13 cellular contexts compared by ENCODE assay signal in genomic region chr18:45785015-45785597, GRCh38. TPM values are rescaled to one million over a fixed set of nuclear protein-coding genes. Genes with fewer than 3 reads are reported as not detected.
DNase-seq lines count a peak whose midpoint lies in the region; ATAC-seq and TF ChIP-seq lines count a peak whose summit lies in the region.
"Had no signal": no experiment of that assay in that cellular context is flagged by ENCODE, and none has a peak within 500 bp of the region (broad histone marks: within the 10 kb centered on the region; RNA-seq: fewer than 3 reads in every experiment).

No MANE protein-coding gene starts in this region.

- no peaks in the 10 kb centered on the region for H3K27me3 ChIP-seq in colonic mucosa
- H3K27me3 ChIP-seq in ascending aorta: no peaks in the 10 kb centered on the region

- H3K4me3 ChIP-seq in colonic mucosa: no peak overlapping the region
- H3K4me3 ChIP-seq in ascending aorta: no peak overlapping the region
- H3K4me3 ChIP-seq: thoracic aorta had no signal

- intact Hi-C loops in activated CD4-positive, alpha-beta T cell treated with anti-CD3 and anti-CD28 coated beads, Interleukin-2, amount 10 ng/mL, durations not matched to agents 24 days and 14 days (cut with micrococcal nuclease): no loop called here
- intact Hi-C loops in colonic mucosa (cut with DNase I) (no loop called here), ascending aorta (cut with DNase I) (no loop called here)

- H3K27ac Mint-ChIP-seq in activated CD4-positive, alpha-beta T cell treated with anti-CD3 and anti-CD28 coated beads, Interleukin-2, amount 10 ng/mL, durations not matched to agents 24 days and 14 days: peak overlapping the region; percentile 22
- peak overlapping the region; percentile 77 to 84 for H3K27ac Mint-ChIP-seq in natural killer cell treated with Interleukin-12 subunit alpha and Interleukin-12 subunit beta and Interleukin-15 and Interleukin-18, amount 100 ng/mL, for 72 hours
- H3K27ac Mint-ChIP-seq: activated B cell treated with CpG ODN at 0.5 μM for 24 hours had no signal

- peaks cover 5% of the 10 kb centered on the region for H3K4me1 Mint-ChIP-seq in activated CD4-positive, alpha-beta T cell treated with anti-CD3 and anti-CD28 coated beads, Interleukin-2, amount 10 ng/mL, durations not matched to agents 24 days and 14 days
- peaks cover 12 to 17% of the 10 kb centered on the region in 2 donors for H3K4me1 Mint-ChIP-seq in natural killer cell treated with Interleukin-12 subunit alpha and Interleukin-12 subunit beta and Interleukin-15 and Interleukin-18, amount 100 ng/mL, for 72 hours (ENCODE audit: low read depth in 2 of 2)
- H3K4me1 Mint-ChIP-seq: activated B cell treated with CpG ODN at 0.5 μM for 24 hours had no signal

- no peak overlapping the region for H3K9ac ChIP-seq in colonic mucosa (ENCODE audit: low read depth in 2 of 2, low read length in 2 of 2)

- peak; percentile 57 for DNase-seq in activated CD4-positive, alpha-beta T cell treated with anti-CD3 and anti-CD28 coated beads, Interleukin-2, amount 10 ng/mL, durations not matched to agents 24 days and 14 days
- DNase-seq in activated CD4-positive, alpha-beta T cell treated with anti-CD3 and anti-CD28 coated beads, Interleukin-2, amount 50 U/mL, for 48 hours: no peak
- peak; percentile 35 for DNase-seq in astrocyte of the hippocampus (ENCODE audit: low read depth, low spot score)
- peak; percentile 73 for DNase-seq in natural killer cell treated with Interleukin-12 subunit alpha and Interleukin-12 subunit beta and Interleukin-15 and Interleukin-18, amount 100 ng/mL, for 72 hours (ENCODE audit: low spot score)
- DNase-seq in colonic mucosa: no peak
- no peak for DNase-seq in ascending aorta (ENCODE audit: low spot score in 2 of 2)
- DNase-seq in NCI-H1417 treated with DMSO at 0.1 percent for 48 hours (lab: John Stamatoyannopoulos, UW): no peak
- DNase-seq: activated B cell treated with CpG ODN at 0.5 μM for 24 hours, activated gamma-delta T cell, NCI-H226, SHP77 had no signal

- H3K4me1 ChIP-seq in colonic mucosa (no peaks in the 10 kb centered on the region), ascending aorta (no peaks in the 10 kb centered on the region)

- ATAC-seq in HG02798 (IDR thresholded peaks at IDR 0.05; ENCODE audit: poor library complexity, unreplicated experiment): peak; percentile 47
- ATAC-seq in natural killer cell treated with Interleukin-12 subunit alpha and Interleukin-12 subunit beta and Interleukin-15 and Interleukin-18, amount 100 ng/mL, for 72 hours: peak; percentile 94 to 96

- peak overlapping the region; percentile 25 for H3K4me3 Mint-ChIP-seq in activated CD4-positive, alpha-beta T cell treated with anti-CD3 and anti-CD28 coated beads, Interleukin-2, amount 10 ng/mL, durations not matched to agents 24 days and 14 days
- peak overlapping the region; percentile 44 for H3K4me3 Mint-ChIP-seq in natural killer cell treated with Interleukin-12 subunit alpha and Interleukin-12 subunit beta and Interleukin-15 and Interleukin-18, amount 100 ng/mL, for 72 hours
- H3K4me3 Mint-ChIP-seq: activated B cell treated with CpG ODN at 0.5 μM for 24 hours had no signal

- H3K27ac ChIP-seq in colonic mucosa (no peak overlapping the region), ascending aorta (no peak overlapping the region)
- H3K27ac ChIP-seq: thoracic aorta had no signal

- H3K9me3 Mint-ChIP-seq in activated CD4-positive, alpha-beta T cell treated with anti-CD3 and anti-CD28 coated beads, Interleukin-2, amount 10 ng/mL, durations not matched to agents 24 days and 14 days: no peaks in the 10 kb centered on the region
- no peaks in the 10 kb centered on the region for H3K9me3 Mint-ChIP-seq in natural killer cell treated with Interleukin-12 subunit alpha and Interleukin-12 subunit beta and Interleukin-15 and Interleukin-18, amount 100 ng/mL, for 72 hours
- H3K9me3 Mint-ChIP-seq: activated B cell treated with CpG ODN at 0.5 μM for 24 hours had no signal

- H3K27me3 Mint-ChIP-seq in activated CD4-positive, alpha-beta T cell treated with anti-CD3 and anti-CD28 coated beads, Interleukin-2, amount 10 ng/mL, durations not matched to agents 24 days and 14 days: peaks cover 9% of the 10 kb centered on the region
- H3K27me3 Mint-ChIP-seq in natural killer cell treated with Interleukin-12 subunit alpha and Interleukin-12 subunit beta and Interleukin-15 and Interleukin-18, amount 100 ng/mL, for 72 hours: peaks cover 0 to 3% of the 10 kb centered on the region in 2 donors

- TF ChIP-seq CTCF in colonic mucosa (IDR thresholded peaks at IDR 0.05): no peak
- no peak for TF ChIP-seq CTCF in ascending aorta (IDR thresholded peaks at IDR 0.05)

- no peaks in the 10 kb centered on the region for H3K36me3 ChIP-seq in colonic mucosa
- H3K36me3 ChIP-seq in ascending aorta: no peaks in the 10 kb centered on the region
- H3K36me3 ChIP-seq: thoracic aorta had no signal

- no peaks in the 10 kb centered on the region for H3K36me3 Mint-ChIP-seq in activated CD4-positive, alpha-beta T cell treated with anti-CD3 and anti-CD28 coated beads, Interleukin-2, amount 10 ng/mL, durations not matched to agents 24 days and 14 days (ENCODE audit: low read depth)
- no peaks in the 10 kb centered on the region for H3K36me3 Mint-ChIP-seq in natural killer cell treated with Interleukin-12 subunit alpha and Interleukin-12 subunit beta and Interleukin-15 and Interleukin-18, amount 100 ng/mL, for 72 hours

- H3K9me3 ChIP-seq in colonic mucosa (no peaks in the 10 kb centered on the region), ascending aorta (no peaks in the 10 kb centered on the region)
- H3K9me3 ChIP-seq: thoracic aorta had no signal

RNA-seq across cellular contexts. Expression of gene SIGLEC15, which starts 40.4 kb away (rescaled TPM):
- total RNA-seq in activated CD4-positive, alpha-beta T cell treated with anti-CD3 and anti-CD28 coated beads, Interleukin-2, amount 10 ng/mL, durations not matched to agents 24 days and 14 days: not detected in 2 replicates
- total RNA-seq in natural killer cell treated with Interleukin-12 subunit alpha and Interleukin-12 subunit beta and Interleukin-15 and Interleukin-18, amount 100 ng/mL, for 72 hours: not detected
- total RNA-seq in colonic mucosa: not detected
- total RNA-seq in ascending aorta: not detected
- total RNA-seq: activated B cell treated with CpG ODN at 0.5 μM for 24 hours had no signal

Comparison
In these comparisons a context has a peak if more than half of its experiments do, and no peak if none do; other contexts are left out.
1. DNase-seq: peak in activated CD4-positive, alpha-beta T cell treated with anti-CD3 and anti-CD28 coated beads, Interleukin-2, amount 10 ng/mL, durations not matched to agents 24 days and 14 days (single experiment), astrocyte of the hippocampus (single experiment) and natural killer cell treated with Interleukin-12 subunit alpha and Interleukin-12 subunit beta and Interleukin-15 and Interleukin-18, amount 100 ng/mL, for 72 hours (single experiment); none in activated CD4-positive, alpha-beta T cell treated with anti-CD3 and anti-CD28 coated beads, Interleukin-2, amount 50 U/mL, for 48 hours (0 of 2), colonic mucosa (single experiment), ascending aorta (0 of 2) and NCI-H1417 treated with DMSO at 0.1 percent for 48 hours (single experiment).